In the genomic region with DNA sequence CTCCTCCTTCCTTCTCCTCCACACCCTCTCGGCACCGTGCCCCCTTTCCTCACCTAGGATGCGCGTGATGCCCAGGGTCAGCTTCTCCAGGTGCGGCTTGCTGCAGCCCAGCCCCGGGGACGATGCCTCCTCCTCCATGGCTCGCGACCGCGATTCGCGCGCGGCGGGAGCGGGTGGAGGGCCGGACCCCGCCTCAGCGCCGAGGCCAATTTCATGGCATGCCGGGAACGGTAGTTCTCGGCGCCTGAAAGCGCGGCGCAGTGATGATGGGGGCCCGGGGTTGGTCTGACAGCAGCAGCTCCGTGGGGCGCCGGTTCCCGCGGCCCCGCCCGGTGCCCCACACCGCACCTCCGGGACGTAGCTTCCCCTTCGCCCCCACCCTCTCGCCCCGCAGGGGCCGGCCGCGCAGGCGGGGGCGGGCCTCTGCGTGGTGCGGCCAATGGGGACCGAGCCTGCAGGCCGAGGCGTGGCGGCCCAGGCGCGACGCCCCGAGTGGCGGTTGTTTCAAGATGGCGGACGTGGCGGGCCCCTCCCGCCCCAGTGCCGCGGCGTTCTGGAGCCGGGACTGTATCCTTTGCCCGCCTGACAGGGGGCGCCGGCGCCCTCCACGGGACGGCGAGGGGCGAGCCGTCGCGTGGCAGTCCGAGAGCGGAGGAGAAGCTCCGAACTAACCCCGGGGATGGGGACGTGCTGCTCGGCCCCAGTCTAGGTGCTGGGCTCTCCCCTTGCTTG, we compare ENCODE assay signal across 1 cellular context.
TF ChIP-seq lines count a peak whose summit lies in the region.

A gene (plus strand): TSS at position 498 of the 732 bp plus-strand sequence. CDS start 12 bp downstream, at position 510.
A gene with protein sequence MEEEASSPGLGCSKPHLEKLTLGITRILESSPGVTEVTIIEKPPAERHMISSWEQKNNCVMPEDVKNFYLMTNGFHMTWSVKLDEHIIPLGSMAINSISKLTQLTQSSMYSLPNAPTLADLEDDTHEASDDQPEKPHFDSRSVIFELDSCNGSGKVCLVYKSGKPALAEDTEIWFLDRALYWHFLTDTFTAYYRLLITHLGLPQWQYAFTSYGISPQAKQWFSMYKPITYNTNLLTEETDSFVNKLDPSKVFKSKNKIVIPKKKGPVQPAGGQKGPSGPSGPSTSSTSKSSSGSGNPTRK (minus strand): TSS at position 373 of the 732 bp plus-strand sequence. CDS start 235 bp downstream, at position 138.

TF ChIP-seq in HepG2, 621 proteins besides CTCF, POLR2A, EP300 and RAD21 (continued from another document and continues in another):
- TF ChIP-seq, protein P1, sequence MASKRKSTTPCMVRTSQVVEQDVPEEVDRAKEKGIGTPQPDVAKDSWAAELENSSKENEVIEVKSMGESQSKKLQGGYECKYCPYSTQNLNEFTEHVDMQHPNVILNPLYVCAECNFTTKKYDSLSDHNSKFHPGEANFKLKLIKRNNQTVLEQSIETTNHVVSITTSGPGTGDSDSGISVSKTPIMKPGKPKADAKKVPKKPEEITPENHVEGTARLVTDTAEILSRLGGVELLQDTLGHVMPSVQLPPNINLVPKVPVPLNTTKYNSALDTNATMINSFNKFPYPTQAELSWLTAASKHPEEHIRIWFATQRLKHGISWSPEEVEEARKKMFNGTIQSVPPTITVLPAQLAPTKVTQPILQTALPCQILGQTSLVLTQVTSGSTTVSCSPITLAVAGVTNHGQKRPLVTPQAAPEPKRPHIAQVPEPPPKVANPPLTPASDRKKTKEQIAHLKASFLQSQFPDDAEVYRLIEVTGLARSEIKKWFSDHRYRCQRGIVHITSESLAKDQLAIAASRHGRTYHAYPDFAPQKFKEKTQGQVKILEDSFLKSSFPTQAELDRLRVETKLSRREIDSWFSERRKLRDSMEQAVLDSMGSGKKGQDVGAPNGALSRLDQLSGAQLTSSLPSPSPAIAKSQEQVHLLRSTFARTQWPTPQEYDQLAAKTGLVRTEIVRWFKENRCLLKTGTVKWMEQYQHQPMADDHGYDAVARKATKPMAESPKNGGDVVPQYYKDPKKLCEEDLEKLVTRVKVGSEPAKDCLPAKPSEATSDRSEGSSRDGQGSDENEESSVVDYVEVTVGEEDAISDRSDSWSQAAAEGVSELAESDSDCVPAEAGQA (IDR thresholded peaks at IDR 0.05; ENCODE audit: low read depth), result peak; percentile 51; the same call in 1 of the 2 replicates
- TF ChIP-seq, protein P1 (CRISPR knock-in tag; IDR thresholded peaks at IDR 0.05; ENCODE audit: borderline replicate concordance), result no peak; the same call in 1 of the 2 replicates
- TF ChIP-seq, protein P2, sequence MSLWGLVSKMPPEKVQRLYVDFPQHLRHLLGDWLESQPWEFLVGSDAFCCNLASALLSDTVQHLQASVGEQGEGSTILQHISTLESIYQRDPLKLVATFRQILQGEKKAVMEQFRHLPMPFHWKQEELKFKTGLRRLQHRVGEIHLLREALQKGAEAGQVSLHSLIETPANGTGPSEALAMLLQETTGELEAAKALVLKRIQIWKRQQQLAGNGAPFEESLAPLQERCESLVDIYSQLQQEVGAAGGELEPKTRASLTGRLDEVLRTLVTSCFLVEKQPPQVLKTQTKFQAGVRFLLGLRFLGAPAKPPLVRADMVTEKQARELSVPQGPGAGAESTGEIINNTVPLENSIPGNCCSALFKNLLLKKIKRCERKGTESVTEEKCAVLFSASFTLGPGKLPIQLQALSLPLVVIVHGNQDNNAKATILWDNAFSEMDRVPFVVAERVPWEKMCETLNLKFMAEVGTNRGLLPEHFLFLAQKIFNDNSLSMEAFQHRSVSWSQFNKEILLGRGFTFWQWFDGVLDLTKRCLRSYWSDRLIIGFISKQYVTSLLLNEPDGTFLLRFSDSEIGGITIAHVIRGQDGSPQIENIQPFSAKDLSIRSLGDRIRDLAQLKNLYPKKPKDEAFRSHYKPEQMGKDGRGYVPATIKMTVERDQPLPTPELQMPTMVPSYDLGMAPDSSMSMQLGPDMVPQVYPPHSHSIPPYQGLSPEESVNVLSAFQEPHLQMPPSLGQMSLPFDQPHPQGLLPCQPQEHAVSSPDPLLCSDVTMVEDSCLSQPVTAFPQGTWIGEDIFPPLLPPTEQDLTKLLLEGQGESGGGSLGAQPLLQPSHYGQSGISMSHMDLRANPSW (CRISPR knock-in tag; IDR thresholded peaks at IDR 0.05; ENCODE audit: borderline replicate concordance), result no peak
- TF ChIP-seq ZNF326 (CRISPR knock-in tag; IDR thresholded peaks at IDR 0.05; ENCODE audit: borderline replicate concordance) (no peak), CBX1 (IDR thresholded peaks at IDR 0.05; ENCODE audit: low read depth) (peak; percentile 12), MAFG (CRISPR knock-in tag; IDR thresholded peaks at IDR 0.05) (no peak), ZNF550 (CRISPR knock-in tag; IDR thresholded peaks at IDR 0.05; ENCODE audit: borderline replicate concordance) (no peak), ZFP41 (CRISPR knock-in tag; IDR thresholded peaks at IDR 0.05; ENCODE audit: borderline replicate concordance) (no peak), ZFP36 (IDR thresholded peaks at IDR 0.05; ENCODE audit: borderline replicate concordance, low read depth, low read length, partially characterized antibody) (no peak), ZNF10 (CRISPR knock-in tag; IDR thresholded peaks at IDR 0.05; ENCODE audit: borderline replicate concordance, low read depth) (no peak), STAG1 (CRISPR knock-in tag; IDR thresholded peaks at IDR 0.05) (0 out of 2 replicates have a peak, but pooled peaks have one; percentile 4), DR1 (CRISPR knock-in tag; IDR thresholded peaks at IDR 0.05) (0 out of 2 replicates have a peak, but pooled peaks have one; percentile 26), ZNF296 (CRISPR knock-in tag; conservative IDR thresholded peaks at IDR 0.05) (peak; percentile 85), ZMAT3 (CRISPR knock-in tag; conservative IDR thresholded peaks at IDR 0.05) (peak; percentile 82), ZNF703 (CRISPR knock-in tag; IDR thresholded peaks at IDR 0.05; ENCODE audit: borderline replicate concordance) (peak; percentile 56; the same call in 1 of the 2 replicates), HOXA5 (CRISPR knock-in tag; IDR thresholded peaks at IDR 0.05) (0 out of 2 replicates have a peak, but pooled peaks have one; percentile 3), ZSCAN22 (CRISPR knock-in tag; IDR thresholded peaks at IDR 0.05) (peak; percentile 90), ZNF552 (CRISPR knock-in tag; IDR thresholded peaks at IDR 0.05; ENCODE audit: borderline replicate concordance) (no peak)
- TF ChIP-seq, protein P3, sequence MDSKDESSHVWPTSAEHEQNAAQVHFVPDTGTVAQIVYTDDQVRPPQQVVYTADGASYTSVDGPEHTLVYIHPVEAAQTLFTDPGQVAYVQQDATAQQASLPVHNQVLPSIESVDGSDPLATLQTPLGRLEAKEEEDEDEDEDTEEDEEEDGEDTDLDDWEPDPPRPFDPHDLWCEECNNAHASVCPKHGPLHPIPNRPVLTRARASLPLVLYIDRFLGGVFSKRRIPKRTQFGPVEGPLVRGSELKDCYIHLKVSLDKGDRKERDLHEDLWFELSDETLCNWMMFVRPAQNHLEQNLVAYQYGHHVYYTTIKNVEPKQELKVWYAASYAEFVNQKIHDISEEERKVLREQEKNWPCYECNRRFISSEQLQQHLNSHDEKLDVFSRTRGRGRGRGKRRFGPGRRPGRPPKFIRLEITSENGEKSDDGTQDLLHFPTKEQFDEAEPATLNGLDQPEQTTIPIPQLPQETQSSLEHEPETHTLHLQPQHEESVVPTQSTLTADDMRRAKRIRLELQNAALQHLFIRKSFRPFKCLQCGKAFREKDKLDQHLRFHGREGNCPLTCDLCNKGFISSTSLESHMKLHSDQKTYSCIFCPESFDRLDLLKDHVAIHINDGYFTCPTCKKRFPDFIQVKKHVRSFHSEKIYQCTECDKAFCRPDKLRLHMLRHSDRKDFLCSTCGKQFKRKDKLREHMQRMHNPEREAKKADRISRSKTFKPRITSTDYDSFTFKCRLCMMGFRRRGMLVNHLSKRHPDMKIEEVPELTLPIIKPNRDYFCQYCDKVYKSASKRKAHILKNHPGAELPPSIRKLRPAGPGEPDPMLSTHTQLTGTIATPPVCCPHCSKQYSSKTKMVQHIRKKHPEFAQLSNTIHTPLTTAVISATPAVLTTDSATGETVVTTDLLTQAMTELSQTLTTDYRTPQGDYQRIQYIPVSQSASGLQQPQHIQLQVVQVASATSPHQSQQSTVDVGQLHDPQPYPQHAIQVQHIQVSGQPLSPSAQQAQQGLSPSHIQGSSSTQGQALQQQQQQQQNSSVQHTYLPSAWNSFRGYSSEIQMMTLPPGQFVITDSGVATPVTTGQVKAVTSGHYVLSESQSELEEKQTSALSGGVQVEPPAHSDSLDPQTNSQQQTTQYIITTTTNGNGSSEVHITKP (CRISPR knock-in tag; IDR thresholded peaks at IDR 0.05; ENCODE audit: low read depth), result no peak; the same call in 1 of the 2 replicates
- TF ChIP-seq, protein P4, sequence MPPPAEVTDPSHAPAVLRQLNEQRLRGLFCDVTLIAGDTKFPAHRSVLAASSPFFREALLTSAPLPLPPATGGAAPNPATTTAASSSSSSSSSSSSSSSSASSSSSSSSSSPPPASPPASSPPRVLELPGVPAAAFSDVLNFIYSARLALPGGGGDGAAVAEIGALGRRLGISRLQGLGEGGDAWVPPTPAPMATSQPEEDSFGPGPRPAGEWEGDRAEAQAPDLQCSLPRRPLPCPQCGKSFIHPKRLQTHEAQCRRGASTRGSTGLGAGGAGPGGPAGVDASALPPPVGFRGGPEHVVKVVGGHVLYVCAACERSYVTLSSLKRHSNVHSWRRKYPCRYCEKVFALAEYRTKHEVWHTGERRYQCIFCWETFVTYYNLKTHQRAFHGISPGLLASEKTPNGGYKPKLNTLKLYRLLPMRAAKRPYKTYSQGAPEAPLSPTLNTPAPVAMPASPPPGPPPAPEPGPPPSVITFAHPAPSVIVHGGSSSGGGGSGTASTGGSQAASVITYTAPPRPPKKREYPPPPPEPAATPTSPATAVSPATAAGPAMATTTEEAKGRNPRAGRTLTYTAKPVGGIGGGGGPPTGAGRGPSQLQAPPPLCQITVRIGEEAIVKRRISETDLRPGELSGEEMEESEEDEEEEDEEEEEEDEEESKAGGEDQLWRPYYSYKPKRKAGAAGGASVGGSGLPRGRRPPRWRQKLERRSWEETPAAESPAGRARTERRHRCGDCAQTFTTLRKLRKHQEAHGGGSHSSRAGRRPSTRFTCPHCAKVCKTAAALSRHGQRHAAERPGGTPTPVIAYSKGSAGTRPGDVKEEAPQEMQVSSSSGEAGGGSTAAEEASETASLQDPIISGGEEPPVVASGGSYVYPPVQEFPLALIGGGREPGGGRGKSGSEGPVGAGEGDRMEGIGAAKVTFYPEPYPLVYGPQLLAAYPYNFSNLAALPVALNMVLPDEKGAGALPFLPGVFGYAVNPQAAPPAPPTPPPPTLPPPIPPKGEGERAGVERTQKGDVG (CRISPR knock-in tag; IDR thresholded peaks at IDR 0.05; ENCODE audit: borderline replicate concordance), result no peak
- TF ChIP-seq, protein P5, sequence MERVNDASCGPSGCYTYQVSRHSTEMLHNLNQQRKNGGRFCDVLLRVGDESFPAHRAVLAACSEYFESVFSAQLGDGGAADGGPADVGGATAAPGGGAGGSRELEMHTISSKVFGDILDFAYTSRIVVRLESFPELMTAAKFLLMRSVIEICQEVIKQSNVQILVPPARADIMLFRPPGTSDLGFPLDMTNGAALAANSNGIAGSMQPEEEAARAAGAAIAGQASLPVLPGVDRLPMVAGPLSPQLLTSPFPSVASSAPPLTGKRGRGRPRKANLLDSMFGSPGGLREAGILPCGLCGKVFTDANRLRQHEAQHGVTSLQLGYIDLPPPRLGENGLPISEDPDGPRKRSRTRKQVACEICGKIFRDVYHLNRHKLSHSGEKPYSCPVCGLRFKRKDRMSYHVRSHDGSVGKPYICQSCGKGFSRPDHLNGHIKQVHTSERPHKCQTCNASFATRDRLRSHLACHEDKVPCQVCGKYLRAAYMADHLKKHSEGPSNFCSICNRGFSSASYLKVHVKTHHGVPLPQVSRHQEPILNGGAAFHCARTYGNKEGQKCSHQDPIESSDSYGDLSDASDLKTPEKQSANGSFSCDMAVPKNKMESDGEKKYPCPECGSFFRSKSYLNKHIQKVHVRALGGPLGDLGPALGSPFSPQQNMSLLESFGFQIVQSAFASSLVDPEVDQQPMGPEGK (CRISPR knock-in tag; IDR thresholded peaks at IDR 0.05), result peak; percentile 67
- TF ChIP-seq, protein P6, sequence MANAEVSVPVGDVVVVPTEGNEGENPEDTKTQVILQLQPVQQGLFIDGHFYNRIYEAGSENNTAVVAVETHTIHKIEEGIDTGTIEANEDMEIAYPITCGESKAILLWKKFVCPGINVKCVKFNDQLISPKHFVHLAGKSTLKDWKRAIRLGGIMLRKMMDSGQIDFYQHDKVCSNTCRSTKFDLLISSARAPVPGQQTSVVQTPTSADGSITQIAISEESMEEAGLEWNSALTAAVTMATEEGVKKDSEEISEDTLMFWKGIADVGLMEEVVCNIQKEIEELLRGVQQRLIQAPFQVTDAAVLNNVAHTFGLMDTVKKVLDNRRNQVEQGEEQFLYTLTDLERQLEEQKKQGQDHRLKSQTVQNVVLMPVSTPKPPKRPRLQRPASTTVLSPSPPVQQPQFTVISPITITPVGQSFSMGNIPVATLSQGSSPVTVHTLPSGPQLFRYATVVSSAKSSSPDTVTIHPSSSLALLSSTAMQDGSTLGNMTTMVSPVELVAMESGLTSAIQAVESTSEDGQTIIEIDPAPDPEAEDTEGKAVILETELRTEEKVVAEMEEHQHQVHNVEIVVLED (CRISPR knock-in tag; IDR thresholded peaks at IDR 0.05; ENCODE audit: borderline replicate concordance), result peak; percentile 77; the same call in 1 of the 2 replicates
